In genomic region chr2:12109363-12110017, GRCh38 we compare ENCODE assay signal across 1 cellular context.
TF ChIP-seq lines count a peak whose summit lies in the region.

No MANE protein-coding gene starts in this region.

TF ChIP-seq in GM23338, 12 proteins besides CTCF, POLR2A, EP300 and RAD21:
- no peak for TF ChIP-seq CREB1 (CRISPR knock-in tag; IDR thresholded peaks at IDR 0.05; ENCODE audit: low read depth)
- TF ChIP-seq STAT1 (IDR thresholded peaks at IDR 0.05; ENCODE audit: unreplicated experiment), result no peak
- no peak for TF ChIP-seq ZNF462 (CRISPR knock-in tag; IDR thresholded peaks at IDR 0.05)
- no peak for TF ChIP-seq EZH2 (IDR thresholded peaks at IDR 0.05; ENCODE audit: low read depth, unreplicated experiment)
- TF ChIP-seq JUNB (IDR thresholded peaks at IDR 0.05; ENCODE audit: unreplicated experiment), result no peak
- no peak for TF ChIP-seq ZNF114 (CRISPR knock-in tag; IDR thresholded peaks at IDR 0.05)
- TF ChIP-seq EZH2phosphoT487 (IDR thresholded peaks at IDR 0.05; ENCODE audit: unreplicated experiment), result no peak
- TF ChIP-seq ETS1 (IDR thresholded peaks at IDR 0.05), result no peak
- no peak for TF ChIP-seq POLR2AphosphoS5 (IDR thresholded peaks at IDR 0.05; ENCODE audit: low read depth)
- TF ChIP-seq REST (IDR thresholded peaks at IDR 0.05; ENCODE audit: unreplicated experiment), result no peak
- no peak for TF ChIP-seq NANOG (IDR thresholded peaks at IDR 0.05; ENCODE audit: borderline replicate concordance)
- TF ChIP-seq ZNF331 (CRISPR knock-in tag; IDR thresholded peaks at IDR 0.05; ENCODE audit: low read depth), result no peak
TF ChIP-seq in GM23338: peak in this region for 0.
